In the genomic region with DNA sequence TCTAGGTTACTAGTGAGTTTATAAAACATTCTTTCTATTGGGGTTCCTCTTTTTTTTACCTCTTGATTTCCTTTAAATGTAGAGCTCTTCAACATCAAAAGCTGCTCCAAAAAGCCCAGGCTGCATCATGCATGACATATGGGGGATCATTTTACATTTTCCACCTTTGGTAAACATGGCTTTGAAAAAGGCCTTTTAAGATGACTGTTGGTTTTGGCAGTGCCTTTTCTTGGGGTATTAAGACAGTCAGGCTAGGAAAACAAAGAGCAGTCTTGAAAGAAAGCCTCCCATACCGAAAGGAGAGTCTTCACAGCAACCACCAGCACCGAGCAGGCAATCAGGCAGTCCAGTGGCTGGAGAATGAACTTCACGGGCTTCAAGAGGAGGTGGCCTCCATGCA, we compare ENCODE assay signal across 1 cellular context.
TF ChIP-seq lines count a peak whose summit lies in the region.

No MANE protein-coding gene starts in this region.

TF ChIP-seq in GM23338, 12 proteins besides CTCF, POLR2A, EP300 and RAD21 (continued from another document):
- TF ChIP-seq, protein P1, sequence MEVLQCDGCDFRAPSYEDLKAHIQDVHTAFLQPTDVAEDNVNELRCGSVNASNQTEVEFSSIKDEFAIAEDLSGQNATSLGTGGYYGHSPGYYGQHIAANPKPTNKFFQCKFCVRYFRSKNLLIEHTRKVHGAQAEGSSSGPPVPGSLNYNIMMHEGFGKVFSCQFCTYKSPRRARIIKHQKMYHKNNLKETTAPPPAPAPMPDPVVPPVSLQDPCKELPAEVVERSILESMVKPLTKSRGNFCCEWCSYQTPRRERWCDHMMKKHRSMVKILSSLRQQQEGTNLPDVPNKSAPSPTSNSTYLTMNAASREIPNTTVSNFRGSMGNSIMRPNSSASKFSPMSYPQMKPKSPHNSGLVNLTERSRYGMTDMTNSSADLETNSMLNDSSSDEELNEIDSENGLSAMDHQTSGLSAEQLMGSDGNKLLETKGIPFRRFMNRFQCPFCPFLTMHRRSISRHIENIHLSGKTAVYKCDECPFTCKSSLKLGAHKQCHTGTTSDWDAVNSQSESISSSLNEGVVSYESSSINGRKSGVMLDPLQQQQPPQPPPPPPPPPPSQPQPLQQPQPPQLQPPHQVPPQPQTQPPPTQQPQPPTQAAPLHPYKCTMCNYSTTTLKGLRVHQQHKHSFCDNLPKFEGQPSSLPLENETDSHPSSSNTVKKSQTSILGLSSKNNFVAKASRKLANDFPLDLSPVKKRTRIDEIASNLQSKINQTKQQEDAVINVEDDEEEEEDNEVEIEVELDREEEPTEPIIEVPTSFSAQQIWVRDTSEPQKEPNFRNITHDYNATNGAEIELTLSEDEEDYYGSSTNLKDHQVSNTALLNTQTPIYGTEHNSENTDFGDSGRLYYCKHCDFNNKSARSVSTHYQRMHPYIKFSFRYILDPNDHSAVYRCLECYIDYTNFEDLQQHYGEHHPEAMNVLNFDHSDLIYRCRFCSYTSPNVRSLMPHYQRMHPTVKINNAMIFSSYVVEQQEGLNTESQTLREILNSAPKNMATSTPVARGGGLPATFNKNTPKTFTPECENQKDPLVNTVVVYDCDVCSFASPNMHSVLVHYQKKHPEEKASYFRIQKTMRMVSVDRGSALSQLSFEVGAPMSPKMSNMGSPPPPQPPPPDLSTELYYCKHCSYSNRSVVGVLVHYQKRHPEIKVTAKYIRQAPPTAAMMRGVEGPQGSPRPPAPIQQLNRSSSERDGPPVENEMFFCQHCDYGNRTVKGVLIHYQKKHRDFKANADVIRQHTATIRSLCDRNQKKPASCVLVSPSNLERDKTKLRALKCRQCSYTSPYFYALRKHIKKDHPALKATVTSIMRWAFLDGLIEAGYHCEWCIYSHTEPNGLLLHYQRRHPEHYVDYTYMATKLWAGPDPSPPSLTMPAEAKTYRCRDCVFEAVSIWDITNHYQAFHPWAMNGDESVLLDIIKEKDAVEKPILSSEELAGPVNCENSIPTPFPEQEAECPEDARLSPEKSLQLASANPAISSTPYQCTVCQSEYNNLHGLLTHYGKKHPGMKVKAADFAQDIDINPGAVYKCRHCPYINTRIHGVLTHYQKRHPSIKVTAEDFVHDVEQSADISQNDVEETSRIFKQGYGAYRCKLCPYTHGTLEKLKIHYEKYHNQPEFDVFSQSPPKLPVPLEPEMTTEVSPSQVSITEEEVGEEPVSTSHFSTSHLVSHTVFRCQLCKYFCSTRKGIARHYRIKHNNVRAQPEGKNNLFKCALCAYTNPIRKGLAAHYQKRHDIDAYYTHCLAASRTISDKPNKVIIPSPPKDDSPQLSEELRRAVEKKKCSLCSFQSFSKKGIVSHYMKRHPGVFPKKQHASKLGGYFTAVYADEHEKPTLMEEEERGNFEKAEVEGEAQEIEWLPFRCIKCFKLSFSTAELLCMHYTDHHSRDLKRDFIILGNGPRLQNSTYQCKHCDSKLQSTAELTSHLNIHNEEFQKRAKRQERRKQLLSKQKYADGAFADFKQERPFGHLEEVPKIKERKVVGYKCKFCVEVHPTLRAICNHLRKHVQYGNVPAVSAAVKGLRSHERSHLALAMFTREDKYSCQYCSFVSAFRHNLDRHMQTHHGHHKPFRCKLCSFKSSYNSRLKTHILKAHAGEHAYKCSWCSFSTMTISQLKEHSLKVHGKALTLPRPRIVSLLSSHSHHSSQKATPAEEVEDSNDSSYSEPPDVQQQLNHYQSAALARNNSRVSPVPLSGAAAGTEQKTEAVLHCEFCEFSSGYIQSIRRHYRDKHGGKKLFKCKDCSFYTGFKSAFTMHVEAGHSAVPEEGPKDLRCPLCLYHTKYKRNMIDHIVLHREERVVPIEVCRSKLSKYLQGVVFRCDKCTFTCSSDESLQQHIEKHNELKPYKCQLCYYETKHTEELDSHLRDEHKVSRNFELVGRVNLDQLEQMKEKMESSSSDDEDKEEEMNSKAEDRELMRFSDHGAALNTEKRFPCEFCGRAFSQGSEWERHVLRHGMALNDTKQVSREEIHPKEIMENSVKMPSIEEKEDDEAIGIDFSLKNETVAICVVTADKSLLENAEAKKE (CRISPR knock-in tag; IDR thresholded peaks at IDR 0.05): no peak
- TF ChIP-seq, protein P2, sequence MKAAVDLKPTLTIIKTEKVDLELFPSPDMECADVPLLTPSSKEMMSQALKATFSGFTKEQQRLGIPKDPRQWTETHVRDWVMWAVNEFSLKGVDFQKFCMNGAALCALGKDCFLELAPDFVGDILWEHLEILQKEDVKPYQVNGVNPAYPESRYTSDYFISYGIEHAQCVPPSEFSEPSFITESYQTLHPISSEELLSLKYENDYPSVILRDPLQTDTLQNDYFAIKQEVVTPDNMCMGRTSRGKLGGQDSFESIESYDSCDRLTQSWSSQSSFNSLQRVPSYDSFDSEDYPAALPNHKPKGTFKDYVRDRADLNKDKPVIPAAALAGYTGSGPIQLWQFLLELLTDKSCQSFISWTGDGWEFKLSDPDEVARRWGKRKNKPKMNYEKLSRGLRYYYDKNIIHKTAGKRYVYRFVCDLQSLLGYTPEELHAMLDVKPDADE (IDR thresholded peaks at IDR 0.05): no peak
TF ChIP-seq in GM23338: peak in this region for 0.
